8 cellular contexts compared by ENCODE assay signal in the genomic region with DNA sequence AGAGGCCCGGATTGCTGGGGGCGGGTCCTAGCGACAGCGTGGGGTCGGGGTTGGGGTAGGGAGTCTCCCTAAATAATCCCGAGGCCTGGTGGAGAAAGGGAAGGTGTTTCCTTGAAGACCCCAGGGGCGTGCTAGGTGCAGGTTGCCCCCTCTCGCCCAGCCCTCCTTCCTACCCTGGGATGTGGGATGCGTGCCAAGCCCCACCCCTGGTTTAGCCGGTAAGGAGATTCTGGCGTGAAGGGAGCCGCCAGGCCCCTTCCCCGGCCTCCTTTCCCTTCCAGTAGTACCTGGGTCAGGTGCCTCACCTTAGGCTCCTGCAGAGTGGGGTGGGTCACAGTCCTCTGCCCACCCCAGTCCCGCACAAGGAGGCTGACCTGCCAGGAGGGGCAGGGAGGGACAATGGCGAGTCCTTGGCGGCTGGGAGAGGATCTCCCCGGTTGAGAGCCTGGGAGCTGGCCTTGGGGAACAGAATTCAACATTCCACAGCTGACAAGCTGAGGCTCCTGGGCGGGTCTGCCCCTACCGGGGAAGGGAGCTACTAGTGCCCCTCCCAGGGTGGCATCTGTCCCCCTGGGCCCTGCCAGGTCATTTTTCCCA. TPM values are rescaled to one million over a fixed set of nuclear protein-coding genes. Genes with fewer than 3 reads are reported as not detected.
A peak's percentile ranks its signal among the peaks of the same experiment; 100 is the strongest.
DNase-seq lines count a peak whose midpoint lies in the region; ATAC-seq and TF ChIP-seq lines count a peak whose summit lies in the region.

No MANE protein-coding gene starts in this region.

- no peak for ATAC-seq in lung (ENCODE audit: insufficient read depth, low FRiP score)
- ATAC-seq in HG02642 (IDR thresholded peaks at IDR 0.05; ENCODE audit: poor library complexity, unreplicated experiment) = no peak
- no peak for ATAC-seq in HG03432 (IDR thresholded peaks at IDR 0.05; ENCODE audit: unreplicated experiment)

- no peaks in the 10 kb centered on the region for H3K27me3 Mint-ChIP-seq in type B pancreatic cell

- peak overlapping the region; percentile 89 for H3K4me3 Mint-ChIP-seq in type B pancreatic cell

- H3K27ac ChIP-seq in colonic mucosa = peak overlapping the region; percentile 37
- no peak overlapping the region for H3K27ac ChIP-seq in lung (ENCODE audit: low read depth in 1 of 2, low read length in 1 of 2)

- H3K9me3 ChIP-seq in colonic mucosa (no peaks in the 10 kb centered on the region), lung (ENCODE audit: control insufficient read depth in 2 of 2, insufficient read depth in 1 of 2, low read length in 1 of 2) (no peaks in the 10 kb centered on the region)

- no peak for TF ChIP-seq CTCF in colonic mucosa (IDR thresholded peaks at IDR 0.05)
- TF ChIP-seq CTCF in lung (IDR thresholded peaks at IDR 0.05; ENCODE audit: control extremely low read depth, extremely low read depth) = no peak
- TF ChIP-seq CTCF in type B pancreatic cell (conservative IDR thresholded peaks at IDR 0.05) = no peak

- peak; percentile 47 for DNase-seq in NCI-H2171 treated with DMSO at 0.1 percent for 48 hours (lab: John Stamatoyannopoulos, UW)
- DNase-seq in NCI-H2171 (lab: John Stamatoyannopoulos, UW) = no peak
- DNase-seq in NCI-H82 treated with DMSO at 0.1 percent for 48 hours (lab: John Stamatoyannopoulos, UW; ENCODE audit: unreplicated experiment) = peak; percentile 11
- peak; percentile 84 for DNase-seq in colonic mucosa
- DNase-seq in lung (ENCODE audit: low spot score) = peak; percentile 68
- no peak for DNase-seq in type B pancreatic cell (ENCODE audit: extremely low spot score, unreplicated experiment)

- peak overlapping the region; percentile 72 for H3K27ac Mint-ChIP-seq in type B pancreatic cell

- H3K4me1 ChIP-seq in colonic mucosa (peaks cover 11% of the 10 kb centered on the region), lung (ENCODE audit: control insufficient read depth in 2 of 2, insufficient read depth in 2 of 2, low read length in 2 of 2) (peaks cover 0 to 9% of the 10 kb centered on the region in 2 donors)

- WGBS in lung, 2 donors = 10 to 19% methylated on average over 19 of the region's 19 CpGs

- peak overlapping the region; percentile 80 to 82 for H3K9ac ChIP-seq in colonic mucosa (ENCODE audit: low read depth in 2 of 2, low read length in 2 of 2)

- H3K9me3 Mint-ChIP-seq in type B pancreatic cell = no peaks in the 10 kb centered on the region

- no peaks in the 10 kb centered on the region for H3K36me3 ChIP-seq in colonic mucosa
- H3K36me3 ChIP-seq in lung (ENCODE audit: control insufficient read depth in 2 of 2, insufficient read depth in 2 of 2, low read length in 2 of 2) = no peaks in the 10 kb centered on the region

- peaks cover 26% of the 10 kb centered on the region for H3K4me1 Mint-ChIP-seq in type B pancreatic cell (ENCODE audit: unreplicated experiment)

- intact Hi-C loops in colonic mucosa (cut with DNase I) = loop anchor here (5.0 kb wide), 1 partner anchor 41 kb away; no protein-coding TSS in a partner anchor

- H3K36me3 Mint-ChIP-seq in type B pancreatic cell = no peaks in the 10 kb centered on the region

- H3K27me3 ChIP-seq in colonic mucosa = no peaks in the 10 kb centered on the region
- H3K27me3 ChIP-seq in lung (ENCODE audit: control insufficient read depth, insufficient read depth) = no peaks in the 10 kb centered on the region

- peak overlapping the region; percentile 80 for H3K4me3 ChIP-seq in colonic mucosa
- H3K4me3 ChIP-seq in lung = peak overlapping the region; percentile 62

RNA-seq across cellular contexts. Expression of gene TSPAN17, which starts 0.7 kb away (rescaled TPM):
- total RNA-seq in colonic mucosa (10 to 100 TPM; 30.5 to 36.1 TPM), lung (10 to 100 TPM; 14.8 to 37.4 TPM), type B pancreatic cell (ENCODE audit: low replicate concordance) (36.9 and 45.9 TPM in 2 replicates)
- polyA plus RNA-seq in lung = 10 to 100 TPM; 20.1 to 35.6 TPM

RNA-seq across cellular contexts. Expression of gene EIF4E1B, which starts 17.5 kb away (rescaled TPM):
- total RNA-seq in colonic mucosa = not detected
- total RNA-seq in lung = not detected
- not detected for polyA plus RNA-seq in lung
- total RNA-seq in type B pancreatic cell (ENCODE audit: low replicate concordance) = not detected in 2 replicates

RNA-seq across cellular contexts. Expression of gene SNCB, which starts 17.6 kb away (rescaled TPM):
- total RNA-seq in colonic mucosa (not detected), lung (not detected), type B pancreatic cell (ENCODE audit: low replicate concordance) (0.97 TPM in 1 of 2 replicates, not detected in the other)
- polyA plus RNA-seq in lung = under 1 TPM in 1 of 2 donors, not detected in 1; 0.02 TPM

RNA-seq across cellular contexts. Expression of gene GPRIN1, which starts 38.0 kb away (rescaled TPM):
- 1 to 10 TPM; 2.1 to 3.1 TPM for total RNA-seq in colonic mucosa
- 1 to 10 TPM in 1 of 2 donors, under 1 TPM in 1; 0.97 to 1.1 TPM for total RNA-seq in lung
- under 1 TPM; 0.39 to 0.68 TPM for polyA plus RNA-seq in lung
- 3.3 and 6.0 TPM in 2 replicates for total RNA-seq in type B pancreatic cell (ENCODE audit: low replicate concordance)

Comparison
In these comparisons a context has a peak if more than half of its experiments do, and no peak if none do; other contexts are left out.
1. DNase-seq: peak in NCI-H2171 treated with DMSO at 0.1 percent for 48 hours (single experiment), NCI-H82 treated with DMSO at 0.1 percent for 48 hours (single experiment), colonic mucosa (single experiment) and lung (single experiment); none in NCI-H2171 (single experiment) and type B pancreatic cell (single experiment).